15 cellular contexts compared by ENCODE assay signal in genomic region chr5:173763410-173763809, GRCh38.
DNase-seq lines count a peak whose midpoint lies in the region; ATAC-seq, FAIRE-seq and TF ChIP-seq lines count a peak whose summit lies in the region.
"Had no signal": no experiment of that assay in that cellular context is flagged by ENCODE, and none has a peak within 500 bp of the region (broad histone marks: within the 10 kb centered on the region; RNA-seq: fewer than 3 reads in every experiment).

No MANE protein-coding gene starts in this region.

- H3K9ac ChIP-seq in BLaER1 (no peak overlapping the region), HCT116 (ENCODE audit: low read length) (no peak overlapping the region), H1 (replicated peaks in 1 of 4; ENCODE audit: extremely low read depth in 1 of 4, low read depth in 3 of 4, low read length in 3 of 4) (no peak overlapping the region)

- H3K56ac ChIP-seq in H1 (replicated peaks; ENCODE audit: insufficient read length, low read depth, low read length), result no peak overlapping the region

- H3K27ac ChIP-seq in BLaER1, result no peak overlapping the region
- no peak overlapping the region for H3K27ac ChIP-seq in HCT116 (ENCODE audit: low read depth, low read length)
- H3K27ac ChIP-seq in H1 (ENCODE audit: low read depth, low read length), result no peak overlapping the region
- peak overlapping the region; percentile 90 to 95 (median 94) for H3K27ac ChIP-seq in gastrocnemius medialis

- H3K23me2 ChIP-seq in H1 (ENCODE audit: low read depth, low read length), result peaks cover 3% of the 10 kb centered on the region

- H3K36me3 ChIP-seq in BLaER1, result no peaks in the 10 kb centered on the region
- H3K36me3 ChIP-seq in HCT116 (ENCODE audit: control insufficient read depth in 1 of 2, insufficient read depth in 2 of 2, low read length in 2 of 2), result no peaks in the 10 kb centered on the region
- H3K36me3 ChIP-seq in H1 (ENCODE audit: control insufficient read depth in 2 of 4, insufficient read depth in 4 of 4, low read length in 3 of 4), result no peaks in the 10 kb centered on the region; a peak in 1 of 8 replicates
- no peaks in the 10 kb centered on the region for H3K36me3 ChIP-seq in gastrocnemius medialis
- H3K36me3 ChIP-seq: SJSA1 had no signal

- no peak for TF ChIP-seq EP300 in H1 (IDR thresholded peaks at IDR 0.05; ENCODE audit: borderline replicate concordance in 1 of 2, low read depth in 2 of 2, low read length in 2 of 2)

- TF ChIP-seq POLR2A in HCT116 (IDR thresholded peaks at IDR 0.05; ENCODE audit: borderline replicate concordance, extremely low read depth, insufficient read depth, insufficient read length) (no peak), H1 (IDR thresholded peaks at IDR 0.05; ENCODE audit: control extremely low read depth in 1 of 2, low read depth in 2 of 2, low read length in 2 of 2) (no peak), gastrocnemius medialis (IDR thresholded peaks at IDR 0.05) (no peak)

- no peak overlapping the region for H3K14ac ChIP-seq in H1 (ENCODE audit: insufficient read length)

- TF ChIP-seq RAD21 in HCT116 (IDR thresholded peaks at IDR 0.05; ENCODE audit: low read depth) (no peak), H1 (IDR thresholded peaks at IDR 0.05 in 1 of 2, conservative IDR thresholded peaks at IDR 0.05 in 1 of 2; ENCODE audit: low read depth in 2 of 2, low read length in 2 of 2) (no peak)

- H3K23ac ChIP-seq in H1 (ENCODE audit: insufficient read length), result no peak overlapping the region

- no peak overlapping the region for H3K18ac ChIP-seq in H1 (ENCODE audit: extremely low read depth, low read length)

- H4K91ac ChIP-seq in H1 (replicated peaks; ENCODE audit: insufficient read length, low read length), result no peak overlapping the region

- intact Hi-C loops in HCT116 (cut with micrococcal nuclease), result loop anchor here (10.0 kb wide), 2 partner anchors 211 to 961 kb away; partner anchors contain the start of gene MSX2
- intact Hi-C loops in gastrocnemius medialis (cut with DNase I; ENCODE audit: low total_unique reads), result loop anchor here (5.0 to 10.0 kb wide), 2 partner anchors 306 to 899 kb away; no protein-coding TSS in a partner anchor

- no peaks in the 10 kb centered on the region for H3K9me3 ChIP-seq in BLaER1
- no peaks in the 10 kb centered on the region for H3K9me3 ChIP-seq in HCT116 (ENCODE audit: control insufficient read depth in 1 of 2, insufficient read depth in 1 of 2, low read depth in 1 of 2, low read length in 2 of 2)
- no peaks in the 10 kb centered on the region for H3K9me3 ChIP-seq in H1 (ENCODE audit: insufficient read depth in 2 of 2, low read depth in 1 of 2, low read length in 1 of 2)
- no peaks in the 10 kb centered on the region for H3K9me3 ChIP-seq in gastrocnemius medialis
- H3K9me3 ChIP-seq: SJSA1 had no signal

- H2BK120ac ChIP-seq in H1 (replicated peaks; ENCODE audit: low read depth, low read length), result no peak overlapping the region

- in situ Hi-C loops in gastrocnemius medialis (cut with MboI; ENCODE audit: low sequenced_read_pairs in 4 of 4), result loop anchor here in 3 of 4 donors (10.0 to 25.0 kb wide), 3 partner anchors 199 to 301 kb away; no protein-coding TSS in a partner anchor

- no TSS peak for BruUV-seq in HCT116 (replicated peaks; lab: Mats Ljungman, UMichigan)

- POLR2A ChIA-PET in HCT116 (lab: Charles Lee) (interaction anchor here (0.9 to 1.7 kb wide), 2 partner anchors 11 to 154 kb away, joined by 3 to 7 read pairs; no protein-coding TSS in a partner anchor), H1 (lab: Charles Lee; ENCODE audit: partially characterized antibody) (interaction anchor here (0.6 to 1.0 kb wide), 2 partner anchors 29 to 827 kb away, joined by 3 to 4 read pairs; no protein-coding TSS in a partner anchor)

- no peak overlapping the region for H2AK5ac ChIP-seq in H1 (ENCODE audit: low read depth, low read length)

- no peak overlapping the region; the same call in 1 of the 2 replicates for H2BK12ac ChIP-seq in H1 (ENCODE audit: low read depth, low read length)

- H3K4me3 ChIP-seq in BLaER1, result no peak overlapping the region
- H3K4me3 ChIP-seq in HCT116 (replicated peaks in 1 of 2; ENCODE audit: low read depth in 1 of 2, low read length in 2 of 2), result no peak overlapping the region
- no peak overlapping the region for H3K4me3 ChIP-seq in H1 (ENCODE audit: extremely low read depth in 1 of 4, insufficient read depth in 2 of 4, low read depth in 3 of 4, low read length in 4 of 4)
- H3K4me3 ChIP-seq in gastrocnemius medialis, result no peak overlapping the region
- H3K4me3 ChIP-seq: SJSA1 had no signal

- RAD21 ChIA-PET in HCT116 (lab: Charles Lee; ENCODE audit: low non-redundant PET in 1 of 2, low total read pairs in 2 of 2, uncharacterized antibody in 2 of 2, unreplicated experiment in 2 of 2), result no interaction called here

- H4K5ac ChIP-seq in H1 (ENCODE audit: insufficient read length, low read depth, low read length), result no peak overlapping the region

- TF ChIP-seq CTCF in HCT116 (IDR thresholded peaks at IDR 0.05 in 2 of 3, conservative IDR thresholded peaks at IDR 0.05 in 1 of 3; ENCODE audit: borderline replicate concordance in 1 of 3, insufficient read depth in 1 of 3, low read depth in 2 of 3, low read length in 2 of 3) (no peak), H1 (IDR thresholded peaks at IDR 0.05; ENCODE audit: control extremely low read depth in 1 of 3, insufficient read depth in 1 of 3, low read depth in 1 of 3, low read length in 3 of 3) (no peak), gastrocnemius medialis (IDR thresholded peaks at IDR 0.05 in 4 of 5, conservative IDR thresholded peaks at IDR 0.05 in 1 of 5) (no peak)

- no peak overlapping the region for H2AFZ ChIP-seq in HCT116 (ENCODE audit: low read depth, low read length, poor library complexity, severe bottlenecking)
- H2AFZ ChIP-seq in H1 (ENCODE audit: low read length), result no peak overlapping the region

- no peak for DNase-seq in HCT116 (ENCODE audit: low read depth, low spot score)
- no peak for DNase-seq in H1 (ENCODE audit: low read depth in 1 of 2, low spot score in 2 of 2)
- DNase-seq in gastrocnemius medialis, result no peak
- DNase-seq in inferior parietal cortex (ENCODE audit: extremely low spot score), result no peak
- DNase-seq in amniotic stem cell (lab: John Stamatoyannopoulos, UW), result no peak
- no peak for DNase-seq in effector CD4-positive, alpha-beta T cell
- DNase-seq: CD4-positive, CD25-positive, alpha-beta regulatory T cell; DMS53; NCI-H1417; NCI-H187 treated with DMSO at 0.1 percent for 48 hours; NCI-H446; NK-92 treated with Interleukin-12 subunit alpha and Interleukin-12 subunit beta, amount 100 ng/mL, for 24 hours had no signal

- ATAC-seq in HCT116 (no peak), gastrocnemius medialis (no peak)

- 96% methylated on average over 8 of the region's 8 CpGs; no CpG with 5 or more reads in 1 of the 2 experiments for WGBS in H1 (ENCODE audit: extremely low coverage in 1 of 2, insufficient coverage in 1 of 2, insufficient read length in 1 of 2, insufficient replicate concordance in 2 of 2, low coverage in 1 of 2, low lambda C conversion rate in 2 of 2, missing lambda C conversion rate in 1 of 2), 2 experiments

- no peak overlapping the region for H3K4ac ChIP-seq in H1 (replicated peaks; ENCODE audit: insufficient read length, low read depth, low read length)

- H4K20me1 ChIP-seq in BLaER1 (no peaks in the 10 kb centered on the region), HCT116 (ENCODE audit: insufficient read depth) (no peaks in the 10 kb centered on the region), H1 (replicated peaks in 1 of 2; ENCODE audit: control insufficient read depth in 1 of 2, insufficient read depth in 2 of 2, low read length in 2 of 2) (no peaks in the 10 kb centered on the region)

- peak overlapping the region; percentile 40; the same call in 1 of the 2 replicates for H2BK20ac ChIP-seq in H1 (ENCODE audit: low read length)

- no peak overlapping the region for H2BK5ac ChIP-seq in H1 (ENCODE audit: low read depth, low read length)

- H4K8ac ChIP-seq in H1 (ENCODE audit: extremely low read depth, insufficient read depth, low read length), result no peak overlapping the region

- H3K4me2 ChIP-seq in BLaER1 (peak overlapping the region; percentile 65), HCT116 (ENCODE audit: low read length) (peak overlapping the region; percentile 70; the same call in 1 of the 2 replicates), H1 (ENCODE audit: insufficient read depth in 1 of 2, low read depth in 2 of 2, low read length in 2 of 2) (no peak overlapping the region)

- no peaks in the 10 kb centered on the region for H3K79me1 ChIP-seq in H1 (ENCODE audit: low read depth, low read length)

- no peak overlapping the region for H2BK15ac ChIP-seq in H1 (ENCODE audit: low read length)

- FAIRE-seq in H1 (lab: Jason Lieb, UNC), result no peak
- FAIRE-seq: H54 had no signal

- H3K9me2 ChIP-seq in HCT116 (ENCODE audit: insufficient read depth), result no peaks in the 10 kb centered on the region

- CTCF ChIA-PET in HCT116 (lab: Charles Lee), result no interaction called here
- CTCF ChIA-PET in H1 (lab: Charles Lee; ENCODE audit: partially characterized antibody), result interaction anchor here (1.0 to 1.8 kb wide), 4 partner anchors 10 to 162 kb away, joined by 3 to 6 read pairs (median 5); no protein-coding TSS in a partner anchor

- H3K79me2 ChIP-seq in HCT116 (ENCODE audit: insufficient read depth, low read length), result no peaks in the 10 kb centered on the region
- H3K79me2 ChIP-seq in H1 (ENCODE audit: control insufficient read depth in 1 of 2, insufficient read depth in 2 of 2, low read length in 2 of 2), result no peaks in the 10 kb centered on the region

- H3K4me1 ChIP-seq in BLaER1 (peaks cover 30% of the 10 kb centered on the region), HCT116 (ENCODE audit: control insufficient read depth in 1 of 2, insufficient read depth in 2 of 2, low read length in 2 of 2) (peaks cover 24 to 40% of the 10 kb centered on the region in 2 experiments), H1 (replicated peaks in 1 of 4; ENCODE audit: control insufficient read depth in 3 of 4, insufficient read depth in 4 of 4, low read length in 3 of 4) (peaks cover 0 to 5% (median under 1%) of the 10 kb centered on the region in 4 experiments; a peak in 2 of 7 replicates), gastrocnemius medialis (peaks cover 64 to 67% of the 10 kb centered on the region in 2 donors)

- H3K27me3 ChIP-seq in BLaER1 (no peaks in the 10 kb centered on the region), HCT116 (ENCODE audit: insufficient read depth, low read length) (peaks cover 59% of the 10 kb centered on the region; the same call in 1 of the 2 replicates), H1 (replicated peaks in 1 of 4; ENCODE audit: control insufficient read depth in 3 of 4, extremely low read depth in 1 of 4, insufficient read depth in 3 of 4, low read length in 3 of 4) (0 out of 7 replicates have a peak, but pooled peaks cover 0 to 2% (median 0%) of the 10 kb centered on the region in 4 experiments), gastrocnemius medialis (no peaks in the 10 kb centered on the region)
- H3K27me3 ChIP-seq: SJSA1 had no signal

TF ChIP-seq in H1, 55 proteins besides CTCF, POLR2A, EP300 and RAD21 (continues in another document):
- no peak for TF ChIP-seq HDAC6 (IDR thresholded peaks at IDR 0.05; ENCODE audit: low read depth, low read length)
- TF ChIP-seq TAF7 (optimal IDR thresholded peaks at IDR 0.05; ENCODE audit: borderline replicate concordance, low read depth, low read length), result no peak
- TF ChIP-seq ZNF274 (IDR thresholded peaks at IDR 0.05; ENCODE audit: borderline replicate concordance, extremely low read depth, low read length), result no peak
- TF ChIP-seq KDM1A (IDR thresholded peaks at IDR 0.05; ENCODE audit: borderline replicate concordance, low read length), result no peak

Comparison
In these comparisons a context has a peak if more than half of its experiments do, and no peak if none do; other contexts are left out.
1. H3K27ac ChIP-seq: peak in gastrocnemius medialis (4 of 4); none in BLaER1 (single experiment), HCT116 (single experiment) and H1 (single experiment).
2. H3K4me2 ChIP-seq: peak in BLaER1 (single experiment) and HCT116 (single experiment); none in H1 (0 of 2).